12 cellular contexts compared by ENCODE assay signal in genomic region chr2:152367547-152368250, GRCh38. TPM values are rescaled to one million over a fixed set of nuclear protein-coding genes. Genes with fewer than 3 reads are reported as not detected.
DNase-seq lines count a peak whose midpoint lies in the region; ATAC-seq and TF ChIP-seq lines count a peak whose summit lies in the region.
"Had no signal": no experiment of that assay in that cellular context is flagged by ENCODE, and none has a peak within 500 bp of the region (broad histone marks: within the 10 kb centered on the region; RNA-seq: fewer than 3 reads in every experiment).

No MANE protein-coding gene starts in this region.

- peak; percentile 65 for ATAC-seq in GM19463 (IDR thresholded peaks at IDR 0.05; ENCODE audit: unreplicated experiment)
- peak; percentile 73 for ATAC-seq in HG02943 (IDR thresholded peaks at IDR 0.05; ENCODE audit: low read depth, unreplicated experiment)
- no peak for ATAC-seq in omental fat pad (ENCODE audit: low FRiP score)
- ATAC-seq: A549; stimulated activated memory B cell treated with anti-CD40 and anti-IgM and Interleukin-4, amounts not matched to agents 10 μg/mL and 1 μg/mL and 100 μg/mL, for 72 hours had no signal

- peak; percentile 22 for DNase-seq in GM10248 (ENCODE audit: extremely low spot score)
- peak; percentile 22 for DNase-seq in RPMI7951 (ENCODE audit: low read depth)
- no peak for DNase-seq in omental fat pad (ENCODE audit: low spot score)
- no peak for DNase-seq in retina
- no peak for DNase-seq in NCI-H2029 (lab: John Stamatoyannopoulos, UW)
- no peak for DNase-seq in DMS53 treated with DMSO at 0.1 percent for 48 hours (lab: John Stamatoyannopoulos, UW; ENCODE audit: unreplicated experiment)
- DNase-seq: activated CD4-positive, CD25-positive, alpha-beta regulatory T cell treated with anti-CD3 and anti-CD28 coated beads, Interleukin-2, amount 50 U/mL, for 72 hours; activated effector memory CD4-positive, alpha-beta T cell treated with Interleukin-2 at 50 U/mL for 16 hours had no signal

- CTCF ChIA-PET in GM10248 (lab: Yijun Ruan, JAX), result interaction anchor here (1.1 to 2.0 kb wide), 8 partner anchors 11 to 375 kb away, joined by 3 to 5 read pairs (median 3); no protein-coding TSS in a partner anchor

- POLR2A ChIA-PET in GM10248 (lab: Yijun Ruan, JAX), result interaction anchor here (0.6 kb wide), 1 partner anchor 32 kb away, joined by 3 read pairs; the partner anchor contains the start of gene FMNL2

- no peak for TF ChIP-seq CTCF in GM10248 (IDR thresholded peaks at IDR 0.05; ENCODE audit: control extremely low read depth, extremely low read depth, low read depth, missing control alignments)
- TF ChIP-seq CTCF in omental fat pad (IDR thresholded peaks at IDR 0.05), result no peak

RNA-seq across cellular contexts. Expression of gene FMNL2, which starts 32.7 kb away (rescaled TPM):
- total RNA-seq in RPMI7951 (2014; rRNA removed; shearing (Covaris generic)), result 41.3 and 51.7 TPM in 2 replicates
- total RNA-seq in omental fat pad, result 10 to 100 TPM; 34.6 to 62.1 (median 51.3) TPM

Comparison
In these comparisons a context has a peak if more than half of its experiments do, and no peak if none do; other contexts are left out.
1. DNase-seq: peak in GM10248 (single experiment) and RPMI7951 (single experiment); none in omental fat pad (single experiment), retina (single experiment), NCI-H2029 (single experiment) and DMS53 treated with DMSO at 0.1 percent for 48 hours (single experiment).